In the genomic region with DNA sequence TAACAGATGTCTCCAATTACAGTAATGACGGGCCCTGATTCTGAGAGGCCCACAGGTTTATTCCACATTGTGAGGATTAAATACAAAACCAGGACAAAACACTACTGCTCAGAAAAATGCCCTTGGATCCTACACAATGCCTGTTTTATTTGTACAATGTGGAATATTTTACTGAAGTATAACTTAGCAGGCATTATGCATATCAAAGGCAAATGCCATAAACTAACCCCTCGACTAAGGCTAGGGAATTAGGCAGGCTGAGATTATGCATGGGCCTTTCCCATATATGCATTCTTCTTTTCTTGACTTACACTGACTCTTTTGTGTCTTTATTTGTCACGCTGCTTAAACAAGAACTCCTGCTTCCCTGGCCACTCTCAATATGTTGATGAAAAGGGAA, we compare ENCODE assay signal across 1 cellular context.
TF ChIP-seq lines count a peak whose summit lies in the region.

No MANE protein-coding gene starts in this region.

TF ChIP-seq in GM23338, 12 proteins besides CTCF, POLR2A, EP300 and RAD21 (continued from another document):
- TF ChIP-seq, protein P1, sequence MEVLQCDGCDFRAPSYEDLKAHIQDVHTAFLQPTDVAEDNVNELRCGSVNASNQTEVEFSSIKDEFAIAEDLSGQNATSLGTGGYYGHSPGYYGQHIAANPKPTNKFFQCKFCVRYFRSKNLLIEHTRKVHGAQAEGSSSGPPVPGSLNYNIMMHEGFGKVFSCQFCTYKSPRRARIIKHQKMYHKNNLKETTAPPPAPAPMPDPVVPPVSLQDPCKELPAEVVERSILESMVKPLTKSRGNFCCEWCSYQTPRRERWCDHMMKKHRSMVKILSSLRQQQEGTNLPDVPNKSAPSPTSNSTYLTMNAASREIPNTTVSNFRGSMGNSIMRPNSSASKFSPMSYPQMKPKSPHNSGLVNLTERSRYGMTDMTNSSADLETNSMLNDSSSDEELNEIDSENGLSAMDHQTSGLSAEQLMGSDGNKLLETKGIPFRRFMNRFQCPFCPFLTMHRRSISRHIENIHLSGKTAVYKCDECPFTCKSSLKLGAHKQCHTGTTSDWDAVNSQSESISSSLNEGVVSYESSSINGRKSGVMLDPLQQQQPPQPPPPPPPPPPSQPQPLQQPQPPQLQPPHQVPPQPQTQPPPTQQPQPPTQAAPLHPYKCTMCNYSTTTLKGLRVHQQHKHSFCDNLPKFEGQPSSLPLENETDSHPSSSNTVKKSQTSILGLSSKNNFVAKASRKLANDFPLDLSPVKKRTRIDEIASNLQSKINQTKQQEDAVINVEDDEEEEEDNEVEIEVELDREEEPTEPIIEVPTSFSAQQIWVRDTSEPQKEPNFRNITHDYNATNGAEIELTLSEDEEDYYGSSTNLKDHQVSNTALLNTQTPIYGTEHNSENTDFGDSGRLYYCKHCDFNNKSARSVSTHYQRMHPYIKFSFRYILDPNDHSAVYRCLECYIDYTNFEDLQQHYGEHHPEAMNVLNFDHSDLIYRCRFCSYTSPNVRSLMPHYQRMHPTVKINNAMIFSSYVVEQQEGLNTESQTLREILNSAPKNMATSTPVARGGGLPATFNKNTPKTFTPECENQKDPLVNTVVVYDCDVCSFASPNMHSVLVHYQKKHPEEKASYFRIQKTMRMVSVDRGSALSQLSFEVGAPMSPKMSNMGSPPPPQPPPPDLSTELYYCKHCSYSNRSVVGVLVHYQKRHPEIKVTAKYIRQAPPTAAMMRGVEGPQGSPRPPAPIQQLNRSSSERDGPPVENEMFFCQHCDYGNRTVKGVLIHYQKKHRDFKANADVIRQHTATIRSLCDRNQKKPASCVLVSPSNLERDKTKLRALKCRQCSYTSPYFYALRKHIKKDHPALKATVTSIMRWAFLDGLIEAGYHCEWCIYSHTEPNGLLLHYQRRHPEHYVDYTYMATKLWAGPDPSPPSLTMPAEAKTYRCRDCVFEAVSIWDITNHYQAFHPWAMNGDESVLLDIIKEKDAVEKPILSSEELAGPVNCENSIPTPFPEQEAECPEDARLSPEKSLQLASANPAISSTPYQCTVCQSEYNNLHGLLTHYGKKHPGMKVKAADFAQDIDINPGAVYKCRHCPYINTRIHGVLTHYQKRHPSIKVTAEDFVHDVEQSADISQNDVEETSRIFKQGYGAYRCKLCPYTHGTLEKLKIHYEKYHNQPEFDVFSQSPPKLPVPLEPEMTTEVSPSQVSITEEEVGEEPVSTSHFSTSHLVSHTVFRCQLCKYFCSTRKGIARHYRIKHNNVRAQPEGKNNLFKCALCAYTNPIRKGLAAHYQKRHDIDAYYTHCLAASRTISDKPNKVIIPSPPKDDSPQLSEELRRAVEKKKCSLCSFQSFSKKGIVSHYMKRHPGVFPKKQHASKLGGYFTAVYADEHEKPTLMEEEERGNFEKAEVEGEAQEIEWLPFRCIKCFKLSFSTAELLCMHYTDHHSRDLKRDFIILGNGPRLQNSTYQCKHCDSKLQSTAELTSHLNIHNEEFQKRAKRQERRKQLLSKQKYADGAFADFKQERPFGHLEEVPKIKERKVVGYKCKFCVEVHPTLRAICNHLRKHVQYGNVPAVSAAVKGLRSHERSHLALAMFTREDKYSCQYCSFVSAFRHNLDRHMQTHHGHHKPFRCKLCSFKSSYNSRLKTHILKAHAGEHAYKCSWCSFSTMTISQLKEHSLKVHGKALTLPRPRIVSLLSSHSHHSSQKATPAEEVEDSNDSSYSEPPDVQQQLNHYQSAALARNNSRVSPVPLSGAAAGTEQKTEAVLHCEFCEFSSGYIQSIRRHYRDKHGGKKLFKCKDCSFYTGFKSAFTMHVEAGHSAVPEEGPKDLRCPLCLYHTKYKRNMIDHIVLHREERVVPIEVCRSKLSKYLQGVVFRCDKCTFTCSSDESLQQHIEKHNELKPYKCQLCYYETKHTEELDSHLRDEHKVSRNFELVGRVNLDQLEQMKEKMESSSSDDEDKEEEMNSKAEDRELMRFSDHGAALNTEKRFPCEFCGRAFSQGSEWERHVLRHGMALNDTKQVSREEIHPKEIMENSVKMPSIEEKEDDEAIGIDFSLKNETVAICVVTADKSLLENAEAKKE (CRISPR knock-in tag; IDR thresholded peaks at IDR 0.05), result no peak
- TF ChIP-seq JUNB (IDR thresholded peaks at IDR 0.05; ENCODE audit: unreplicated experiment), result no peak
- no peak for TF ChIP-seq STAT1 (IDR thresholded peaks at IDR 0.05; ENCODE audit: unreplicated experiment)
- TF ChIP-seq, protein P2, sequence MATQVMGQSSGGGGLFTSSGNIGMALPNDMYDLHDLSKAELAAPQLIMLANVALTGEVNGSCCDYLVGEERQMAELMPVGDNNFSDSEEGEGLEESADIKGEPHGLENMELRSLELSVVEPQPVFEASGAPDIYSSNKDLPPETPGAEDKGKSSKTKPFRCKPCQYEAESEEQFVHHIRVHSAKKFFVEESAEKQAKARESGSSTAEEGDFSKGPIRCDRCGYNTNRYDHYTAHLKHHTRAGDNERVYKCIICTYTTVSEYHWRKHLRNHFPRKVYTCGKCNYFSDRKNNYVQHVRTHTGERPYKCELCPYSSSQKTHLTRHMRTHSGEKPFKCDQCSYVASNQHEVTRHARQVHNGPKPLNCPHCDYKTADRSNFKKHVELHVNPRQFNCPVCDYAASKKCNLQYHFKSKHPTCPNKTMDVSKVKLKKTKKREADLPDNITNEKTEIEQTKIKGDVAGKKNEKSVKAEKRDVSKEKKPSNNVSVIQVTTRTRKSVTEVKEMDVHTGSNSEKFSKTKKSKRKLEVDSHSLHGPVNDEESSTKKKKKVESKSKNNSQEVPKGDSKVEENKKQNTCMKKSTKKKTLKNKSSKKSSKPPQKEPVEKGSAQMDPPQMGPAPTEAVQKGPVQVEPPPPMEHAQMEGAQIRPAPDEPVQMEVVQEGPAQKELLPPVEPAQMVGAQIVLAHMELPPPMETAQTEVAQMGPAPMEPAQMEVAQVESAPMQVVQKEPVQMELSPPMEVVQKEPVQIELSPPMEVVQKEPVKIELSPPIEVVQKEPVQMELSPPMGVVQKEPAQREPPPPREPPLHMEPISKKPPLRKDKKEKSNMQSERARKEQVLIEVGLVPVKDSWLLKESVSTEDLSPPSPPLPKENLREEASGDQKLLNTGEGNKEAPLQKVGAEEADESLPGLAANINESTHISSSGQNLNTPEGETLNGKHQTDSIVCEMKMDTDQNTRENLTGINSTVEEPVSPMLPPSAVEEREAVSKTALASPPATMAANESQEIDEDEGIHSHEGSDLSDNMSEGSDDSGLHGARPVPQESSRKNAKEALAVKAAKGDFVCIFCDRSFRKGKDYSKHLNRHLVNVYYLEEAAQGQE (IDR thresholded peaks at IDR 0.05; ENCODE audit: unreplicated experiment), result no peak
- no peak for TF ChIP-seq EZH2 (IDR thresholded peaks at IDR 0.05; ENCODE audit: low read depth, unreplicated experiment)
- no peak for TF ChIP-seq ZNF331 (CRISPR knock-in tag; IDR thresholded peaks at IDR 0.05; ENCODE audit: low read depth)
- TF ChIP-seq NANOG (IDR thresholded peaks at IDR 0.05; ENCODE audit: borderline replicate concordance), result no peak
TF ChIP-seq in GM23338: peak in this region for 0.
